8 cellular contexts compared by ENCODE assay signal in genomic region chr9:136807281-136808074, GRCh38. TPM values are rescaled to one million over a fixed set of nuclear protein-coding genes. Genes with fewer than 3 reads are reported as not detected.
DNase-seq lines count a peak whose midpoint lies in the region; ATAC-seq and TF ChIP-seq lines count a peak whose summit lies in the region.

Gene RABL6 (plus strand): TSS chr9:136807948. CDS start chr9:136808197, 249 bp downstream.

- H3K4me3 ChIP-seq in BJ (ENCODE audit: low read depth, low read length) (peak within 1 kb of the TSS; percentile 88), NT2/D1 (ENCODE audit: insufficient read length, low read depth) (peak within 1 kb of the TSS; percentile 80), epithelial cell of esophagus (ENCODE audit: low read length) (peak within 1 kb of the TSS; percentile 71), mucosa of descending colon (peak within 1 kb of the TSS; percentile 93)

- peak; percentile 92 for TF ChIP-seq POLR2A in GM19099 (IDR thresholded peaks at IDR 0.05; ENCODE audit: extremely low read depth, insufficient read length, low read depth)

- intact Hi-C loops in mucosa of descending colon (cut with DNase I, micrococcal nuclease) = no loop called here

- no peak for DNase-seq in BJ (ENCODE audit: low read depth)
- no peak for DNase-seq in NT2/D1 (ENCODE audit: low read depth, low spot score)
- DNase-seq in activated CD8-positive, alpha-beta memory T cell treated with anti-CD3 and anti-CD28 coated beads, Interleukin-2, amount 50 U/mL, for 48 hours = peak; percentile 92
- DNase-seq in epithelial cell of esophagus (ENCODE audit: low read depth) = peak; percentile 71
- peak; percentile 76 to 88 (median 84) for DNase-seq in mucosa of descending colon
- peak; percentile 40 to 65 for DNase-seq in stimulated activated CD8-positive, alpha-beta memory T cell treated with anti-CD3 and anti-CD28 coated beads, Interleukin-4, amount 100 ng/mL, for 1 hour (ENCODE audit: low read depth in 2 of 2, low spot score in 1 of 2)

- TF ChIP-seq CTCF in BJ (IDR thresholded peaks at IDR 0.05; ENCODE audit: insufficient read depth, low read depth, low read length) = no peak
- no peak for TF ChIP-seq CTCF in epithelial cell of esophagus (IDR thresholded peaks at IDR 0.05; ENCODE audit: insufficient read depth, low read depth, low read length, missing control alignments)
- no peak for TF ChIP-seq CTCF in mucosa of descending colon (IDR thresholded peaks at IDR 0.05)

- H3K36me3 ChIP-seq in BJ (ENCODE audit: control insufficient read depth, insufficient read depth, low read length) = no peaks in the 10 kb centered on the region; the same call in 1 of the 2 replicates
- peaks cover 68% of the 10 kb centered on the region for H3K36me3 ChIP-seq in NT2/D1 (ENCODE audit: insufficient read depth, insufficient read length, low read length)
- peaks cover 4% of the 10 kb centered on the region for H3K36me3 ChIP-seq in mucosa of descending colon (ENCODE audit: low read depth)

- CTCF ChIA-PET in BJ (lab: Yijun Ruan, JAX) = interaction anchor here (1.1 to 3.0 kb wide), 5 partner anchors 15 to 222 kb away, joined by 4 to 10 read pairs (median 7); partner anchors contain the start of genes AJM1 and TMEM141

- peaks cover 6% of the 10 kb centered on the region for H3K4me1 ChIP-seq in NT2/D1 (ENCODE audit: insufficient read depth, insufficient read length)
- H3K4me1 ChIP-seq in mucosa of descending colon (ENCODE audit: low read depth) = peaks cover 30% of the 10 kb centered on the region

- H3K27me3 ChIP-seq in BJ (ENCODE audit: control insufficient read depth, insufficient read depth, low read length) (peaks cover under 1% of the 10 kb centered on the region), NT2/D1 (ENCODE audit: insufficient read depth, insufficient read length) (no peaks in the 10 kb centered on the region)

- H3K9ac ChIP-seq in NT2/D1 (ENCODE audit: insufficient read length, low read depth) = peak within 1 kb of the TSS; percentile 99

- POLR2A ChIA-PET in BJ (lab: Charles Lee) = no interaction called here

- H3K9me3 ChIP-seq in NT2/D1 (ENCODE audit: insufficient read depth, low read length) = no peaks in the 10 kb centered on the region
- H3K9me3 ChIP-seq in mucosa of descending colon = no peaks in the 10 kb centered on the region

- ATAC-seq in HG03342 (IDR thresholded peaks at IDR 0.05; ENCODE audit: unreplicated experiment) (peak; percentile 73), mucosa of descending colon (peak; percentile 92)

RNA-seq across cellular contexts. Expression of gene RABL6, which starts in this region (rescaled TPM):
- 36.7 and 60.2 TPM in 2 replicates for polyA plus RNA-seq in BJ (2011; rRNA removed)
- 39.4 and 49.5 TPM in 2 replicates for polyA minus RNA-seq in BJ (2011; rRNA and poly(A)+ RNA removed)
- total RNA-seq in mucosa of descending colon = 100 to 1,000 TPM in 2 of 3 donors, 10 to 100 TPM in 1; 92.1 to 142 (median 112) TPM

Comparison
In these comparisons a context has a peak if more than half of its experiments do, and no peak if none do; other contexts are left out.
1. DNase-seq: peak in activated CD8-positive, alpha-beta memory T cell treated with anti-CD3 and anti-CD28 coated beads, Interleukin-2, amount 50 U/mL, for 48 hours (single experiment), epithelial cell of esophagus (single experiment), mucosa of descending colon (3 of 3) and stimulated activated CD8-positive, alpha-beta memory T cell treated with anti-CD3 and anti-CD28 coated beads, Interleukin-4, amount 100 ng/mL, for 1 hour (2 of 2); none in BJ (single experiment) and NT2/D1 (single experiment).
2. Peak in every context shown above with its lines, with median percentiles within 50 percentile points of each other: H3K4me3 ChIP-seq.